22 cellular contexts compared by ENCODE assay signal in the genomic region with DNA sequence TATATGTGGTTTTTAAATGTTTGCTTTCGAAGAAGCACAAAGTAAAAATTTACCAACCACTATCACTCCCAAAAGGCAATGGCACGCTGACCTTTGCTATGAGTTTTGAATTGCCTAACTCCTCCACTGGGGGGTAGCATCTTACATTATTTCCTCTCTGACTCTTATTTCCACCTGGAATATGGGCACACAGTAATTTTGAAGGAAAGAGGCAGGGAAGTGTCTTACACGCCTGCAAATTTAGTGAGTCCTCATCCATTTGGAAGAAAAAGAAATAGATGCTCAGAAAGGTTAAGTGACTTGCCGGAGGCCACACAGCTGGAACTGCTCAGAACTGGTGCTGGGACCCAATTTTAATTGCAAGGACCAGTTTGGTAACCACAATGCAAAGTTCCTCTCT. TPM values are rescaled to one million over a fixed set of nuclear protein-coding genes. Genes with fewer than 3 reads are reported as not detected.
A peak's percentile ranks its signal among the peaks of the same experiment; 100 is the strongest.
DNase-seq lines count a peak whose midpoint lies in the region; ATAC-seq and TF ChIP-seq lines count a peak whose summit lies in the region.
"Had no signal": no experiment of that assay in that cellular context is flagged by ENCODE, and none has a peak within 500 bp of the region (broad histone marks: within the 10 kb centered on the region; RNA-seq: fewer than 3 reads in every experiment).

No MANE protein-coding gene starts in this region.

- H3K4me3 ChIP-seq in OCI-LY7 (ENCODE audit: low read depth, low read length, poor library complexity, severe bottlenecking): no peak overlapping the region
- H3K4me3 ChIP-seq in hepatocyte: no peak overlapping the region
- H3K4me3 ChIP-seq in gastroesophageal sphincter: no peak overlapping the region
- H3K4me3 ChIP-seq: body of pancreas, ovary had no signal

- H3K36me3 ChIP-seq in OCI-LY7 (ENCODE audit: insufficient read depth, low read length) (no peaks in the 10 kb centered on the region), hepatocyte (replicated peaks; ENCODE audit: insufficient read depth, low read depth) (no peaks in the 10 kb centered on the region), gastroesophageal sphincter (no peaks in the 10 kb centered on the region)
- H3K36me3 ChIP-seq: ovary had no signal

- TF ChIP-seq EP300 in gastroesophageal sphincter (IDR thresholded peaks at IDR 0.05): no peak

- no peaks in the 10 kb centered on the region for H3K9me2 ChIP-seq in OCI-LY7 (ENCODE audit: insufficient read depth, low read length)
- no peaks in the 10 kb centered on the region for H3K9me2 ChIP-seq in hepatocyte (replicated peaks; ENCODE audit: insufficient read depth)

- no peak overlapping the region for H3K27ac ChIP-seq in 22Rv1
- no peak overlapping the region for H3K27ac ChIP-seq in OCI-LY7 (ENCODE audit: low read depth, low read length, poor library complexity, severe bottlenecking)
- no peak overlapping the region for H3K27ac ChIP-seq in hepatocyte
- H3K27ac ChIP-seq in gastroesophageal sphincter: no peak overlapping the region
- H3K27ac ChIP-seq: body of pancreas, ovary had no signal

- H3K79me2 ChIP-seq in OCI-LY7 (ENCODE audit: insufficient read depth, low read depth, low read length) (no peaks in the 10 kb centered on the region), hepatocyte (no peaks in the 10 kb centered on the region)

- BruUV-seq in OCI-LY7 (replicated peaks; lab: Mats Ljungman, UMichigan): no TSS peak

- CTCF ChIA-PET in OCI-LY7 (lab: Charles Lee; ENCODE audit: unreplicated experiment): no interaction called here

- 84% methylated on average over 4 of the region's 4 CpGs for WGBS in hepatocyte (ENCODE audit: low lambda C conversion rate, missing lambda C conversion rate)
- WGBS in gastroesophageal sphincter (ENCODE audit: low coverage in 1 of 2), 2 donors: 81 to 83% methylated on average over 4 of the region's 4 CpGs

- TF ChIP-seq POLR2A in gastroesophageal sphincter (IDR thresholded peaks at IDR 0.05): no peak

- TF ChIP-seq CTCF in 22Rv1 (IDR thresholded peaks at IDR 0.05) (peak; percentile 47), GM12872 (IDR thresholded peaks at IDR 0.05; ENCODE audit: insufficient read depth, low read depth, low read length) (peak; percentile 59), OCI-LY7 (conservative IDR thresholded peaks at IDR 0.05; ENCODE audit: low read length) (peak; percentile 40; the same call in 1 of the 2 replicates), hepatocyte (IDR thresholded peaks at IDR 0.05; ENCODE audit: poor library complexity) (peak; percentile 10), gastroesophageal sphincter (IDR thresholded peaks at IDR 0.05) (no peak)

- H3K4me1 ChIP-seq in OCI-LY7 (ENCODE audit: insufficient read depth, low read length, poor library complexity, severe bottlenecking) (no peaks in the 10 kb centered on the region), hepatocyte (ENCODE audit: insufficient read depth) (no peaks in the 10 kb centered on the region), gastroesophageal sphincter (no peaks in the 10 kb centered on the region)
- H3K4me1 ChIP-seq: body of pancreas had no signal

- ATAC-seq in GM18868 (IDR thresholded peaks at IDR 0.05; ENCODE audit: unreplicated experiment): no peak
- no peak for ATAC-seq in gastroesophageal sphincter
- ATAC-seq: body of pancreas; CD8-positive, alpha-beta T cell; T-cell had no signal

- H2AFZ ChIP-seq in OCI-LY7 (ENCODE audit: low read length) (no peak overlapping the region), hepatocyte (no peak overlapping the region)

- POLR2A ChIA-PET in OCI-LY7 (lab: Charles Lee): no interaction called here

- intact Hi-C loops in OCI-LY7 (cut with micrococcal nuclease; ENCODE audit: unreplicated experiment): no loop called here

- 0 out of 2 replicates have a peak, but pooled peaks cover under 1% of the 10 kb centered on the region for H3K9me3 ChIP-seq in OCI-LY7 (ENCODE audit: low read length)
- H3K9me3 ChIP-seq in hepatocyte (ENCODE audit: low read depth): no peaks in the 10 kb centered on the region
- peaks cover 0 to 15% (median 0%) of the 10 kb centered on the region in 3 donors for H3K9me3 ChIP-seq in gastroesophageal sphincter
- H3K9me3 ChIP-seq: body of pancreas, ovary had no signal

- H3K27me3 ChIP-seq in hepatocyte (no peaks in the 10 kb centered on the region), gastroesophageal sphincter (peaks cover 12% of the 10 kb centered on the region)
- H3K27me3 ChIP-seq: body of pancreas, ovary had no signal

- no peak for DNase-seq in OCI-LY7 (ENCODE audit: low spot score)
- DNase-seq in hepatocyte (ENCODE audit: low spot score): no peak
- DNase-seq in NCI-H1436 treated with DMSO at 0.1 percent for 48 hours (lab: John Stamatoyannopoulos, UW): no peak
- DNase-seq in NAMALWA (ENCODE audit: low spot score): no peak
- DNase-seq: activated CD4-positive, alpha-beta memory T cell treated with anti-CD3 and anti-CD28 coated beads for 36 hours; activated naive CD8-positive, alpha-beta T cell treated with anti-CD3 and anti-CD28 coated beads for 36 hours; activated T-cell treated with anti-CD3 and anti-CD28 coated beads, Interleukin-2, amount 50 U/mL, for 1 hour; body of pancreas; CD8-positive, alpha-beta T cell; cortex of kidney; Kasumi-1; NCI-H1436; NCI-H82; ovary; stimulated activated CD4-positive, alpha-beta T cell treated with anti-CD3 and anti-CD28 coated beads, Interleukin-2, amount 100 ng/mL, for 24 hours; T-cell had no signal

- H3K4me2 ChIP-seq in OCI-LY7 (ENCODE audit: low read length): no peak overlapping the region
- H3K4me2 ChIP-seq in hepatocyte: no peak overlapping the region

- H4K20me1 ChIP-seq in OCI-LY7 (ENCODE audit: insufficient read depth, low read length): no peaks in the 10 kb centered on the region
- H4K20me1 ChIP-seq in hepatocyte (ENCODE audit: insufficient read depth, poor library complexity, severe bottlenecking): no peaks in the 10 kb centered on the region

RNA-seq across cellular contexts. Expression of gene IRX6, which starts 29.9 kb away (rescaled TPM):
- not detected in 2 replicates for total RNA-seq in OCI-LY7 (2014; rRNA removed; shearing (Covaris generic))
- total RNA-seq in OCI-LY7 (2022) (not detected in 2 replicates), hepatocyte (0.10 TPM in 1 of 2 replicates, not detected in the other), gastroesophageal sphincter (under 1 TPM in 2 of 4 donors, not detected in 2; 0.12 to 0.64 TPM)
- not detected in 2 replicates for polyA plus RNA-seq in hepatocyte
- total RNA-seq: activated CD4-positive, alpha-beta memory T cell treated with anti-CD3 and anti-CD28 coated beads for 36 hours; activated naive CD8-positive, alpha-beta T cell treated with anti-CD3 and anti-CD28 coated beads for 36 hours; CD8-positive, alpha-beta T cell; HT-29; T-cell; ureter had no signal

Comparison
In these comparisons a context has a peak if more than half of its experiments do, and no peak if none do; other contexts are left out.
1. CTCF ChIP-seq: peak in 22Rv1 (single experiment), GM12872 (single experiment), OCI-LY7 (single experiment) and hepatocyte (single experiment); none in gastroesophageal sphincter (0 of 4).